Comparison of ENCODE assay signal across 9 cellular contexts in the genomic region with DNA sequence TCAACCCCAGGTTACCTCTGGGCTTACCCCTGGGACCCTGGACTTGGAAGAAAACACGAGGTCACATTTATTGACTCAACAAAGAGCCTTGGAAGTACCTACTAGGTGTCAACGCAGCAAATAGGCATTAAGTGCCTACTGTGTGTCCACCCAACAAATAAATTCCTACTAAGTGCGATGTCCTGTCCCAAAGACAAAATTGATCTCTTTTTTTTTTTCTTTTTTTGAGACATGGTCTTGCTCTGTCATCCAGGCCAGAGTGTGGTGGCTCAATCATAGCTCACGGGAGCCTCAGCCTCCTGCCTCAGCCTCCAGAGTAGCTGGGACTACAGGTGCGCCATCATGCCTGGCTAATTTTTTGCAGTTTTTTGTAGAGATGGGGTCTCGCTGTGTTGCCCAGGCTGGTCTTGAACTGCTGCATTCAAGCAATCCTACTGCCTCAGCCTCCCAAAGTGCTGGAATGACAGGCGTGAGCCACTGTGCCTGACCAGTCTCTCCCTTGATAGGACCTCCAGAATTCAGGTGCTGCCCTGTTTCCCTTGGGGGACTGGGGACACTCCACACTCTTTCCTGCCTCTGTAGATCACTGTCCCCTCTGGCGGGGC. TPM values are rescaled to one million over a fixed set of nuclear protein-coding genes. Genes with fewer than 3 reads are reported as not detected.
A peak's percentile ranks its signal among the peaks of the same experiment; 100 is the strongest.
DNase-seq lines count a peak whose midpoint lies in the region; ATAC-seq and TF ChIP-seq lines count a peak whose summit lies in the region.
"Had no signal": no experiment of that assay in that cellular context is flagged by ENCODE, and none has a peak within 500 bp of the region (broad histone marks: within the 10 kb centered on the region; RNA-seq: fewer than 3 reads in every experiment).

No MANE protein-coding gene starts in this region.

- H3K27me3 ChIP-seq in Loucy (ENCODE audit: insufficient read depth, low read length, poor library complexity, severe bottlenecking): no peaks in the 10 kb centered on the region
- no peaks in the 10 kb centered on the region for H3K27me3 ChIP-seq in effector memory CD4-positive, alpha-beta T cell (replicated peaks; ENCODE audit: control insufficient read depth, insufficient read depth, low read length, poor library complexity, severe bottlenecking)
- no peaks in the 10 kb centered on the region for H3K27me3 ChIP-seq in neural progenitor cell

- peaks cover 10% of the 10 kb centered on the region; the same call in 1 of the 2 replicates for H3K79me2 ChIP-seq in Loucy (ENCODE audit: insufficient read depth, low read length)
- peaks cover 20% of the 10 kb centered on the region for H3K79me2 ChIP-seq in neural progenitor cell (ENCODE audit: low read depth)

- H2AFZ ChIP-seq in Loucy (ENCODE audit: low read length) (peak overlapping the region; percentile 94), neural progenitor cell (replicated peaks) (peak overlapping the region; percentile 37)

- H3F3A ChIP-seq in Loucy (ENCODE audit: low read depth) (no peaks in the 10 kb centered on the region; the same call in 1 of the 2 replicates), neural progenitor cell (ENCODE audit: low read depth) (peaks cover 33% of the 10 kb centered on the region)

- H3K9me3 Mint-ChIP-seq in CD14-positive monocyte: no peaks in the 10 kb centered on the region
- H3K9me3 Mint-ChIP-seq in neural progenitor cell: no peaks in the 10 kb centered on the region

- no peak for ATAC-seq in HG03442 (IDR thresholded peaks at IDR 0.05; ENCODE audit: unreplicated experiment)
- no peak for ATAC-seq in GM21447 (IDR thresholded peaks at IDR 0.05; ENCODE audit: unreplicated experiment)
- ATAC-seq in GM18867 (IDR thresholded peaks at IDR 0.05; ENCODE audit: unreplicated experiment): no peak

- intact Hi-C loops in CD14-positive monocyte (cut with micrococcal nuclease): no loop called here

- H3K9ac ChIP-seq in Loucy (ENCODE audit: low read depth, low read length, poor library complexity, severe bottlenecking) (peak overlapping the region; percentile 76), neural progenitor cell (no peak overlapping the region)

- H3K27ac Mint-ChIP-seq in CD14-positive monocyte (peak overlapping the region in 2 of 7 donors; percentile 36 to 77), neural progenitor cell (peak overlapping the region; percentile 39)

- no peaks in the 10 kb centered on the region for H4K20me1 ChIP-seq in Loucy (ENCODE audit: insufficient read depth, low read length, poor library complexity, severe bottlenecking)
- H4K20me1 ChIP-seq in neural progenitor cell (ENCODE audit: low read depth): peaks cover 25% of the 10 kb centered on the region

- H3K4me2 ChIP-seq in Loucy (ENCODE audit: low read depth, low read length, poor library complexity, severe bottlenecking) (peak overlapping the region; percentile 82), neural progenitor cell (peak overlapping the region; percentile 96)

- no peaks in the 10 kb centered on the region for H3K36me3 ChIP-seq in Loucy (ENCODE audit: insufficient read depth, low read length)
- H3K36me3 ChIP-seq in effector memory CD4-positive, alpha-beta T cell (ENCODE audit: control insufficient read depth, insufficient read depth, low read length): no peaks in the 10 kb centered on the region
- no peaks in the 10 kb centered on the region for H3K36me3 ChIP-seq in neural progenitor cell

- H3K27me3 Mint-ChIP-seq in CD14-positive monocyte (ENCODE audit: low read depth in 3 of 3) (peaks cover 9 to 31% (median 30%) of the 10 kb centered on the region in 3 donors), neural progenitor cell (ENCODE audit: insufficient read depth, low read depth) (peaks cover 2% of the 10 kb centered on the region)

- peak overlapping the region; percentile 95 for H3K27ac ChIP-seq in effector memory CD4-positive, alpha-beta T cell (ENCODE audit: insufficient read depth, low read length, poor library complexity, severe bottlenecking)
- no peak overlapping the region for H3K27ac ChIP-seq in neural progenitor cell

- peaks cover 32% of the 10 kb centered on the region for H3K4me1 ChIP-seq in Loucy (ENCODE audit: insufficient read depth, low read length, poor library complexity, severe bottlenecking)
- peaks cover 31% of the 10 kb centered on the region for H3K4me1 ChIP-seq in effector memory CD4-positive, alpha-beta T cell (ENCODE audit: control insufficient read depth, insufficient read depth, low read length, poor library complexity, severe bottlenecking)
- peaks cover 5% of the 10 kb centered on the region for H3K4me1 ChIP-seq in neural progenitor cell

- no peaks in the 10 kb centered on the region for H3K9me2 ChIP-seq in Loucy (replicated peaks; ENCODE audit: low read depth, low read length)

- peak overlapping the region; percentile 70 to 71 for H3K4me3 Mint-ChIP-seq in CD14-positive monocyte
- peak overlapping the region; percentile 85 for H3K4me3 Mint-ChIP-seq in neural progenitor cell

- H3K4me3 ChIP-seq in Loucy (ENCODE audit: low read length, poor library complexity, severe bottlenecking): peak overlapping the region; percentile 78
- peak overlapping the region; percentile 94 for H3K4me3 ChIP-seq in effector memory CD4-positive, alpha-beta T cell (ENCODE audit: insufficient read depth, low read depth, low read length, poor library complexity, severe bottlenecking)
- peak overlapping the region; percentile 55 for H3K4me3 ChIP-seq in neural progenitor cell

- no peaks in the 10 kb centered on the region for H3K9me3 ChIP-seq in Loucy (ENCODE audit: insufficient read depth, low read depth, low read length)
- H3K9me3 ChIP-seq in effector memory CD4-positive, alpha-beta T cell (ENCODE audit: control insufficient read depth, low read length): no peaks in the 10 kb centered on the region
- no peaks in the 10 kb centered on the region for H3K9me3 ChIP-seq in neural progenitor cell (ENCODE audit: low read depth)

- H3K36me3 Mint-ChIP-seq in CD14-positive monocyte (no peaks in the 10 kb centered on the region), neural progenitor cell (no peaks in the 10 kb centered on the region)

- H3K4me1 Mint-ChIP-seq in CD14-positive monocyte (peaks cover 27% of the 10 kb centered on the region), neural progenitor cell (peaks cover 14% of the 10 kb centered on the region)

- TF ChIP-seq CTCF in CD14-positive monocyte (IDR thresholded peaks at IDR 0.05): no peak
- TF ChIP-seq CTCF in Loucy (conservative IDR thresholded peaks at IDR 0.05; ENCODE audit: low read length): no peak
- TF ChIP-seq CTCF in neural progenitor cell (IDR thresholded peaks at IDR 0.05): no peak

- DNase-seq in CD14-positive monocyte (ENCODE audit: low spot score) (no peak), neural progenitor cell (ENCODE audit: low spot score) (no peak), DMS114 treated with DMSO at 0.1 percent for 48 hours (lab: John Stamatoyannopoulos, UW; ENCODE audit: unreplicated experiment) (no peak)
- DNase-seq in effector memory CD4-positive, alpha-beta T cell: no peak

RNA-seq across cellular contexts. Expression of a gene that starts 0.6 kb away (rescaled TPM):
- under 1 TPM; 0.40 to 0.55 TPM for polyA plus RNA-seq in CD14-positive monocyte
- total RNA-seq in neural progenitor cell (ENCODE audit: low replicate concordance): 8.5 and 18.8 TPM in 2 replicates

RNA-seq across cellular contexts. Expression of a gene that starts 20.3 kb away (rescaled TPM):
- 10 to 100 TPM; 20.4 to 22.7 TPM for polyA plus RNA-seq in CD14-positive monocyte
- total RNA-seq in neural progenitor cell (ENCODE audit: low replicate concordance): 22.5 and 57.4 TPM in 2 replicates

RNA-seq across cellular contexts. Expression of a gene that starts 37.0 kb away (rescaled TPM):
- polyA plus RNA-seq in CD14-positive monocyte: 10 to 100 TPM; 17.6 to 19.0 TPM
- total RNA-seq in neural progenitor cell (ENCODE audit: low replicate concordance): 203 and 204 TPM in 2 replicates

RNA-seq across cellular contexts. Expression of a gene that starts 39.2 kb away (rescaled TPM):
- 10 to 100 TPM; 21.6 to 40.8 TPM for polyA plus RNA-seq in CD14-positive monocyte
- total RNA-seq in neural progenitor cell (ENCODE audit: low replicate concordance): 0.40 and 0.80 TPM in 2 replicates

RNA-seq across cellular contexts. Expression of a gene that starts 55.0 kb away (rescaled TPM):
- polyA plus RNA-seq in CD14-positive monocyte: 10 to 100 TPM in 1 of 2 donors, 1 to 10 TPM in 1; 5.5 to 17.3 TPM
- 0.15 TPM in 1 of 2 replicates, not detected in the other for total RNA-seq in neural progenitor cell (ENCODE audit: low replicate concordance)
- total RNA-seq: M059J had no signal
